In genomic region chr1:93154898-93155297, GRCh38 we compare ENCODE assay signal across 17 cellular contexts.
"Had no signal": no experiment of that assay in that cellular context is flagged by ENCODE, and none has a peak within 500 bp of the region (broad histone marks: within the 10 kb centered on the region; RNA-seq: fewer than 3 reads in every experiment).

No MANE protein-coding gene starts in this region.

- ATAC-seq: body of pancreas, gastrocnemius medialis had no signal

- H3K27me3 ChIP-seq: body of pancreas, cardiac muscle cell, esophagus muscularis mucosa, gastrocnemius medialis, vagina had no signal

- H3K4me3 ChIP-seq: body of pancreas, cardiac muscle cell, esophagus muscularis mucosa, gastrocnemius medialis, left ventricle myocardium inferior, thoracic aorta, vagina had no signal

- DNase-seq: activated T-cell treated with anti-CD3 and anti-CD28 coated beads for 4 hours; anterior cingulate cortex; body of pancreas; gastrocnemius medialis; hippocampal formation; left ventricle myocardium inferior; natural killer cell; stimulated activated CD4-positive, alpha-beta T cell treated with anti-CD3 and anti-CD28 coated beads, Interleukin-2, amount 100 ng/mL, for 48 hours; stimulated activated CD8-positive, alpha-beta memory T cell treated with anti-CD3 and anti-CD28 coated beads, Interleukin-4, amount 100 ng/mL, for 48 hours; stimulated activated naive CD4-positive, alpha-beta T cell had no signal

- H3K4me3 Mint-ChIP-seq: mesothelial cell of epicardium, natural killer cell, type B pancreatic cell had no signal

- H3K9me3 ChIP-seq: body of pancreas, esophagus muscularis mucosa, gastrocnemius medialis, left ventricle myocardium inferior, thoracic aorta, vagina had no signal

- H3K4me1 ChIP-seq: body of pancreas, vagina had no signal

- H3K27ac Mint-ChIP-seq: mesothelial cell of epicardium, progenitor cell of endocrine pancreas, type B pancreatic cell had no signal

- H3K27ac ChIP-seq: body of pancreas, cardiac muscle cell, esophagus muscularis mucosa, gastrocnemius medialis, left ventricle myocardium inferior, thoracic aorta, vagina had no signal

- H3K4me1 Mint-ChIP-seq: mesothelial cell of epicardium had no signal

- H3K9me3 Mint-ChIP-seq: mesothelial cell of epicardium, natural killer cell, type B pancreatic cell had no signal

- H3K27me3 Mint-ChIP-seq: progenitor cell of endocrine pancreas, type B pancreatic cell had no signal

- H3K36me3 Mint-ChIP-seq: natural killer cell had no signal
